Comparison of ENCODE assay signal across 8 cellular contexts in genomic region chr3:52217409-52217805, GRCh38. TPM values are rescaled to one million over a fixed set of nuclear protein-coding genes. Genes with fewer than 3 reads are reported as not detected.
A peak's percentile ranks its signal among the peaks of the same experiment; 100 is the strongest.
DNase-seq lines count a peak whose midpoint lies in the region; ATAC-seq and TF ChIP-seq lines count a peak whose summit lies in the region.

No MANE protein-coding gene starts in this region.

- CTCF ChIA-PET in AG04450 (lab: Charles Lee), result interaction anchor here (0.6 to 2.3 kb wide), 5 partner anchors 14 to 195 kb away, joined by 3 to 14 read pairs (median 6); partner anchors contain the start of gene WDR82

- no peak overlapping the region for H3K4me3 ChIP-seq in AG04450 (ENCODE audit: low read depth, low read length)

- in situ Hi-C loops in KBM-7 (cut with MboI; ENCODE audit: low pct_unique_long_range_greater_than_20kb, low sequenced_read_pairs), result no loop called here

- POLR2A ChIA-PET in AG04450 (lab: Yijun Ruan, JAX), result interaction anchor here (0.9 to 1.8 kb wide), 4 partner anchors 16 to 63 kb away, joined by 3 to 10 read pairs (median 6); partner anchors contain the start of gene POC1A

- ATAC-seq in GM21528 (IDR thresholded peaks at IDR 0.05; ENCODE audit: low FRiP score, unreplicated experiment), result no peak

- H3K4me1 Mint-ChIP-seq in nephron, result peaks cover 33% of the 10 kb centered on the region

- H3K4me3 Mint-ChIP-seq in nephron, result no peak overlapping the region

- H3K27ac ChIP-seq in AG04450 (ENCODE audit: low read depth, low read length), result peak overlapping the region; percentile 3
- H3K27ac ChIP-seq in KOPT-K1 (ENCODE audit: low read depth, low read length, poor library complexity, severe bottlenecking), result peak overlapping the region; percentile 54
- peak overlapping the region; percentile 69 for H3K27ac ChIP-seq in cingulate gyrus (ENCODE audit: low read depth, low read length)

- H3K9me3 ChIP-seq in AG04450 (ENCODE audit: control insufficient read depth, insufficient read depth, low read length) (no peaks in the 10 kb centered on the region), KOPT-K1 (ENCODE audit: insufficient read depth, low read length, poor library complexity, severe bottlenecking) (no peaks in the 10 kb centered on the region)

- TF ChIP-seq CTCF in AG04450 (IDR thresholded peaks at IDR 0.05; ENCODE audit: low read depth, low read length), result no peak
- TF ChIP-seq CTCF in nephron (IDR thresholded peaks at IDR 0.05; ENCODE audit: unreplicated experiment in 3 of 3), result no peak

- H3K27ac Mint-ChIP-seq in nephron, result peak overlapping the region; percentile 43 to 81 (median 76)

- H3K36me3 ChIP-seq in KOPT-K1 (ENCODE audit: insufficient read depth, low read length), result peaks cover 46% of the 10 kb centered on the region

- no peaks in the 10 kb centered on the region for H3K27me3 ChIP-seq in AG04450 (ENCODE audit: control insufficient read depth, insufficient read depth, low read length)

- peaks cover 3% of the 10 kb centered on the region for H3K27me3 Mint-ChIP-seq in nephron (ENCODE audit: low read depth)

- H3K36me3 Mint-ChIP-seq in nephron (ENCODE audit: low read depth), result peaks cover 35% of the 10 kb centered on the region

- no peak for DNase-seq in AG04450 (ENCODE audit: low read depth, low spot score)
- DNase-seq in AG20443 (ENCODE audit: low spot score), result no peak
- DNase-seq in KBM-7, result no peak
- no peak for DNase-seq in kidney glomerular epithelial cell (lab: John Stamatoyannopoulos, UW)

- H3K9me3 Mint-ChIP-seq in nephron, result no peaks in the 10 kb centered on the region

RNA-seq across cellular contexts. Expression of gene TLR9, which starts 8.0 kb away (rescaled TPM):
- 0.02 and 0.05 TPM in 2 replicates for polyA plus RNA-seq in AG04450 (2011; rRNA removed)
- polyA minus RNA-seq in AG04450 (2011; rRNA and poly(A)+ RNA removed), result not detected in 2 replicates

RNA-seq across cellular contexts. Expression of gene ALAS1, which starts 19.4 kb away (rescaled TPM):
- polyA plus RNA-seq in AG04450 (2011; rRNA removed), result 61.4 and 61.7 TPM in 2 replicates
- 63.9 and 85.0 TPM in 2 replicates for polyA minus RNA-seq in AG04450 (2011; rRNA and poly(A)+ RNA removed)

RNA-seq across cellular contexts. Expression of gene TWF2, which starts 21.6 kb away (rescaled TPM):
- polyA plus RNA-seq in AG04450 (2011; rRNA removed), result 96.6 and 128 TPM in 2 replicates
- polyA minus RNA-seq in AG04450 (2011; rRNA and poly(A)+ RNA removed), result 61.0 and 91.5 TPM in 2 replicates

RNA-seq across cellular contexts. Expression of gene PPM1M, which starts 28.2 kb away (rescaled TPM):
- polyA plus RNA-seq in AG04450 (2011; rRNA removed), result 29.2 and 34.4 TPM in 2 replicates
- polyA minus RNA-seq in AG04450 (2011; rRNA and poly(A)+ RNA removed), result 26.5 and 33.5 TPM in 2 replicates

Comparison
In these comparisons a context has a peak if more than half of its experiments do, and no peak if none do; other contexts are left out.
1. H3K27ac ChIP-seq: peak in every context shown above with its lines; median percentile 69 in cingulate gyrus; 54 in KOPT-K1; 3 in AG04450.